In genomic region chr11:34941688-34942087, GRCh38 we compare ENCODE assay signal across 21 cellular contexts.
"Had no signal": no experiment of that assay in that cellular context is flagged by ENCODE, and none has a peak within 500 bp of the region (broad histone marks: within the 10 kb centered on the region; RNA-seq: fewer than 3 reads in every experiment).

No MANE protein-coding gene starts in this region.

- DNase-seq: effector CD4-positive, alpha-beta T cell; gastrocnemius medialis; heart right ventricle; hippocampal formation; left cardiac atrium; lower lobe of right lung; natural killer cell; occipital lobe; pancreas; sigmoid colon; stimulated activated CD4-positive, alpha-beta T cell treated with anti-CD3 and anti-CD28 coated beads, Interleukin-4, amount 100 ng/mL, for 4 hours; stimulated activated naive CD8-positive, alpha-beta T cell treated with anti-CD3 and anti-CD28 coated beads, Interleukin-15, Interleukin-2, amounts not matched to agents 100 U/mL and 50 U/mL, for 24 hours; substantia nigra; testis; tibial artery had no signal

- H3K9me3 Mint-ChIP-seq: natural killer cell had no signal

- H3K27ac ChIP-seq: coronary artery, dorsolateral prefrontal cortex, gastrocnemius medialis, heart right ventricle, left lung, lower lobe of right lung, pancreas, sigmoid colon, testis, tibial artery, upper lobe of left lung had no signal

- H3K4me3 ChIP-seq: coronary artery, dorsolateral prefrontal cortex, gastrocnemius medialis, heart right ventricle, left lung, lower lobe of right lung, pancreas, sigmoid colon, testis, tibial artery, upper lobe of left lung had no signal

- H3K36me3 Mint-ChIP-seq: natural killer cell had no signal

- H3K9me3 ChIP-seq: gastrocnemius medialis, pancreas, sigmoid colon, testis, upper lobe of left lung had no signal

- H3K36me3 ChIP-seq: lower lobe of right lung, pancreas had no signal

- ATAC-seq: gastrocnemius medialis; left cardiac atrium; left lung; lower lobe of right lung; natural killer cell; pancreas; stimulated activated memory B cell treated with anti-CD40 and anti-IgM and Interleukin-4, amounts not matched to agents 10 μg/mL and 1 μg/mL and 100 μg/mL, for 72 hours; stimulated activated naive CD8-positive, alpha-beta T cell treated with anti-CD3 and anti-CD28 coated beads, Interleukin-15, Interleukin-2, amounts not matched to agents 100 U/mL and 50 U/mL, for 24 hours had no signal

- H3K27me3 ChIP-seq: dorsolateral prefrontal cortex, gastrocnemius medialis, heart right ventricle, left lung, pancreas, sigmoid colon, testis, tibial artery, upper lobe of left lung had no signal

- H3K4me1 ChIP-seq: left lung, pancreas, testis, upper lobe of left lung had no signal

- H3K4me3 Mint-ChIP-seq: natural killer cell; stimulated activated memory B cell treated with anti-CD40 and anti-IgM and Interleukin-4, amounts not matched to agents 10 μg/mL and 1 μg/mL and 100 μg/mL, for 72 hours had no signal

- H3K27me3 Mint-ChIP-seq: progenitor cell of endocrine pancreas; stimulated activated memory B cell treated with anti-CD40 and anti-IgM and Interleukin-4, amounts not matched to agents 10 μg/mL and 1 μg/mL and 100 μg/mL, for 72 hours had no signal

- H3K27ac Mint-ChIP-seq: natural killer cell; progenitor cell of endocrine pancreas; stimulated activated memory B cell treated with anti-CD40 and anti-IgM and Interleukin-4, amounts not matched to agents 10 μg/mL and 1 μg/mL and 100 μg/mL, for 72 hours had no signal
